In genomic region chr20:51565741-51566140, GRCh38 we compare ENCODE assay signal across 12 cellular contexts. TPM values are rescaled to one million over a fixed set of nuclear protein-coding genes. Genes with fewer than 3 reads are reported as not detected.
A peak's percentile ranks its signal among the peaks of the same experiment; 100 is the strongest.
DNase-seq lines count a peak whose midpoint lies in the region; ATAC-seq and TF ChIP-seq lines count a peak whose summit lies in the region.
"Had no signal": no experiment of that assay in that cellular context is flagged by ENCODE, and none has a peak within 500 bp of the region (broad histone marks: within the 10 kb centered on the region; RNA-seq: fewer than 3 reads in every experiment).

No MANE protein-coding gene starts in this region.

- H3K27ac ChIP-seq in GM23248: no peak overlapping the region
- H3K27ac ChIP-seq in suprapubic skin: peak overlapping the region; percentile 47
- peak overlapping the region in 2 of 4 donors; percentile 25 to 52 for H3K27ac ChIP-seq in Peyer's patch

- 0 out of 2 replicates have a peak, but pooled peaks cover 2% of the 10 kb centered on the region for H3K27me3 ChIP-seq in GM23248 (replicated peaks; ENCODE audit: insufficient read depth)
- H3K27me3 ChIP-seq in suprapubic skin: peaks cover 15% of the 10 kb centered on the region
- no peaks in the 10 kb centered on the region for H3K27me3 ChIP-seq in Peyer's patch

- H3K9ac ChIP-seq in GM23248: peak overlapping the region; percentile 23; the same call in 1 of the 2 replicates

- peaks cover 21% of the 10 kb centered on the region for H3F3A ChIP-seq in GM23248 (ENCODE audit: insufficient read depth)

- TF ChIP-seq CTCF in fibroblast of mammary gland (conservative IDR thresholded peaks at IDR 0.05; ENCODE audit: control insufficient read depth, insufficient read depth, low read depth, low read length): no peak
- no peak for TF ChIP-seq CTCF in suprapubic skin (IDR thresholded peaks at IDR 0.05)
- no peak for TF ChIP-seq CTCF in Peyer's patch (IDR thresholded peaks at IDR 0.05)

- TF ChIP-seq POLR2A in suprapubic skin (IDR thresholded peaks at IDR 0.05) (no peak), Peyer's patch (IDR thresholded peaks at IDR 0.05) (no peak)

- no peak overlapping the region for H2AFZ ChIP-seq in GM23248

- H3K36me3 ChIP-seq in GM23248 (ENCODE audit: low read depth) (no peaks in the 10 kb centered on the region), suprapubic skin (no peaks in the 10 kb centered on the region), Peyer's patch (no peaks in the 10 kb centered on the region)

- no peak for TF ChIP-seq EP300 in suprapubic skin (IDR thresholded peaks at IDR 0.05)

- H3K9me2 ChIP-seq in GM23248 (ENCODE audit: insufficient read depth): no peaks in the 10 kb centered on the region

- WGBS in GM23248 (ENCODE audit: low coverage in 1 of 2, low lambda C conversion rate in 2 of 2, missing lambda C conversion rate in 2 of 2), 2 experiments: 1 to 2% methylated on average over 8 of the region's 8 CpGs
- 51% methylated on average over 8 of the region's 8 CpGs for whole genome bisulfite sequencing in suprapubic skin

- no peak for ATAC-seq in GM21723 (IDR thresholded peaks at IDR 0.05; ENCODE audit: unreplicated experiment)
- ATAC-seq: stimulated activated naive CD8-positive, alpha-beta T cell treated with anti-CD3 and anti-CD28 coated beads, Interleukin-15, amount 100 ng/mL, for 72 hours had no signal

- peak overlapping the region; percentile 60 for H3K4me2 ChIP-seq in GM23248 (ENCODE audit: unreplicated experiment)

- peak; percentile 85 for DNase-seq in GM23248
- DNase-seq in OCI-M1 (lab: John Stamatoyannopoulos, UW): peak; percentile 15
- peak; percentile 50 for DNase-seq in fibroblast of mammary gland (ENCODE audit: low read depth)
- no peak for DNase-seq in suprapubic skin (ENCODE audit: low spot score in 2 of 2)
- DNase-seq in Peyer's patch: no peak
- no peak for DNase-seq in cerebellum (ENCODE audit: low spot score)
- DNase-seq: activated naive CD8-positive, alpha-beta T cell treated with anti-CD3 and anti-CD28 coated beads, Interleukin-2, amount 10 ng/mL, durations not matched to agents 7 days and 5 days; cortex of kidney; NCI-H1694 treated with DMSO at 0.1 percent for 48 hours; retina; stimulated activated naive CD8-positive, alpha-beta T cell treated with anti-CD3 and anti-CD28 coated beads, Interleukin-15, amount 100 ng/mL, for 72 hours had no signal

- H4K20me1 ChIP-seq in GM23248 (ENCODE audit: insufficient read depth): no peaks in the 10 kb centered on the region

- H3K4me1 ChIP-seq in GM23248 (ENCODE audit: insufficient read depth) (peaks cover 38% of the 10 kb centered on the region), suprapubic skin (peaks cover 49% of the 10 kb centered on the region), Peyer's patch (peaks cover 0 to 37% (median 7%) of the 10 kb centered on the region in 4 donors)

- no peaks in the 10 kb centered on the region for H3K79me2 ChIP-seq in GM23248 (ENCODE audit: insufficient read depth)

- in situ Hi-C loops in GM23248 (cut with MboI): no loop called here

- peak overlapping the region; percentile 32 for H3K4me3 ChIP-seq in GM23248
- H3K4me3 ChIP-seq in fibroblast of mammary gland (ENCODE audit: control insufficient read depth, low read depth, low read length): no peak overlapping the region
- no peak overlapping the region for H3K4me3 ChIP-seq in suprapubic skin
- H3K4me3 ChIP-seq in Peyer's patch: no peak overlapping the region

- no peaks in the 10 kb centered on the region for H3K9me3 ChIP-seq in GM23248 (ENCODE audit: low read depth)
- no peaks in the 10 kb centered on the region for H3K9me3 ChIP-seq in suprapubic skin
- no peaks in the 10 kb centered on the region for H3K9me3 ChIP-seq in Peyer's patch

RNA-seq across cellular contexts. Expression of gene NFATC2, which starts 23.2 kb away (rescaled TPM):
- 0.11 and 0.51 TPM in 2 replicates for total RNA-seq in GM23248 (2014; rRNA removed; shearing (Covaris generic))
- polyA plus RNA-seq in GM23248 (2016; fragmentation: Nextera tagmentation; extraction: Ambion mirVana): 0.09 and 0.14 TPM in 2 replicates
- total RNA-seq in suprapubic skin (10 to 100 TPM in 2 of 4 donors, 1 to 10 TPM in 2; 5.4 to 15.7 (median 8.4) TPM), Peyer's patch (10 to 100 TPM in 3 of 4 donors, 1 to 10 TPM in 1; 4.4 to 38.0 (median 13.6) TPM), cerebellum (1.3 TPM)

Comparison
In these comparisons a context has a peak if more than half of its experiments do, and no peak if none do; other contexts are left out.
1. DNase-seq: peak in GM23248 (single experiment), OCI-M1 (single experiment) and fibroblast of mammary gland (single experiment); none in suprapubic skin (0 of 2), Peyer's patch (0 of 3) and cerebellum (single experiment).